In genomic region chr3:16334909-16335308, GRCh38 we compare ENCODE assay signal across 13 cellular contexts.
DNase-seq lines count a peak whose midpoint lies in the region; ATAC-seq lines count a peak whose summit lies in the region.
"Had no signal": no experiment of that assay in that cellular context is flagged by ENCODE, and none has a peak within 500 bp of the region (broad histone marks: within the 10 kb centered on the region; RNA-seq: fewer than 3 reads in every experiment).

No MANE protein-coding gene starts in this region.

- peak overlapping the region; percentile 77 for H3K27ac Mint-ChIP-seq in T-helper 1 cell treated with Interleukin-12 subunit alpha and Interleukin-12 subunit beta and Interleukin-4 antibody, amounts not matched to agents 30 μg/mL and 1 μg/mL, for 36 hours
- peak overlapping the region; percentile 35 to 87 for H3K27ac Mint-ChIP-seq in effector memory CD8-positive, alpha-beta T cell
- H3K27ac Mint-ChIP-seq: activated B cell treated with CpG ODN at 0.5 μM for 24 hours had no signal

- H3K4me3 Mint-ChIP-seq in T-helper 1 cell treated with Interleukin-12 subunit alpha and Interleukin-12 subunit beta and Interleukin-4 antibody, amounts not matched to agents 30 μg/mL and 1 μg/mL, for 36 hours, result no peak overlapping the region
- H3K4me3 Mint-ChIP-seq in effector memory CD8-positive, alpha-beta T cell, result no peak overlapping the region
- H3K4me3 Mint-ChIP-seq: activated B cell treated with CpG ODN at 0.5 μM for 24 hours, neural crest cell had no signal

- H3K9me3 Mint-ChIP-seq in T-helper 1 cell treated with Interleukin-12 subunit alpha and Interleukin-12 subunit beta and Interleukin-4 antibody, amounts not matched to agents 30 μg/mL and 1 μg/mL, for 36 hours, result peaks cover 16% of the 10 kb centered on the region
- peaks cover 4 to 7% of the 10 kb centered on the region in 2 donors for H3K9me3 Mint-ChIP-seq in effector memory CD8-positive, alpha-beta T cell

- no peak for ATAC-seq in effector memory CD8-positive, alpha-beta T cell (replicated peaks)

- peaks cover 75% of the 10 kb centered on the region for H3K36me3 Mint-ChIP-seq in T-helper 1 cell treated with Interleukin-12 subunit alpha and Interleukin-12 subunit beta and Interleukin-4 antibody, amounts not matched to agents 30 μg/mL and 1 μg/mL, for 36 hours (ENCODE audit: low read depth)
- H3K36me3 Mint-ChIP-seq in effector memory CD8-positive, alpha-beta T cell (ENCODE audit: insufficient read depth), result peaks cover 41% of the 10 kb centered on the region

- no peak for DNase-seq in T-helper 1 cell
- DNase-seq in LHCN-M2 (ENCODE audit: low read depth), result peak; percentile 46
- no peak for DNase-seq in effector memory CD8-positive, alpha-beta T cell
- peak; percentile 7 for DNase-seq in renal cortical epithelial cell (ENCODE audit: low read depth)
- DNase-seq in NCI-H187 (lab: John Stamatoyannopoulos, UW), result no peak
- DNase-seq in stimulated activated CD4-positive, alpha-beta T cell treated with anti-CD3 and anti-CD28 coated beads, Interleukin-2, amount 100 ng/mL, for 48 hours, result no peak
- no peak for DNase-seq in COLO668 (lab: John Stamatoyannopoulos, UW; ENCODE audit: unreplicated experiment)
- DNase-seq: 8988T; activated B cell treated with CpG ODN at 0.5 μM for 24 hours; central memory CD4-positive, alpha-beta T cell; sigmoid colon had no signal

- no peaks in the 10 kb centered on the region for H3K27me3 Mint-ChIP-seq in T-helper 1 cell treated with Interleukin-12 subunit alpha and Interleukin-12 subunit beta and Interleukin-4 antibody, amounts not matched to agents 30 μg/mL and 1 μg/mL, for 36 hours (ENCODE audit: low read depth)
- H3K27me3 Mint-ChIP-seq in effector memory CD8-positive, alpha-beta T cell, result no peaks in the 10 kb centered on the region
- H3K27me3 Mint-ChIP-seq: activated B cell treated with CpG ODN at 0.5 μM for 24 hours had no signal

- peaks cover 47% of the 10 kb centered on the region for H3K4me1 Mint-ChIP-seq in T-helper 1 cell treated with Interleukin-12 subunit alpha and Interleukin-12 subunit beta and Interleukin-4 antibody, amounts not matched to agents 30 μg/mL and 1 μg/mL, for 36 hours (ENCODE audit: low read depth)
- H3K4me1 Mint-ChIP-seq in effector memory CD8-positive, alpha-beta T cell (ENCODE audit: low read depth in 2 of 2), result peaks cover 38 to 50% of the 10 kb centered on the region in 2 donors

Comparison
In these comparisons a context has a peak if more than half of its experiments do, and no peak if none do; other contexts are left out.
1. DNase-seq: peak in LHCN-M2 (single experiment) and renal cortical epithelial cell (single experiment); none in T-helper 1 cell (0 of 5), effector memory CD8-positive, alpha-beta T cell (0 of 3), NCI-H187 (0 of 2), stimulated activated CD4-positive, alpha-beta T cell treated with anti-CD3 and anti-CD28 coated beads, Interleukin-2, amount 100 ng/mL, for 48 hours (0 of 2) and COLO668 (single experiment).